ENCODE assay signal across 15 cellular contexts in genomic region chr3:133890972-133891644, GRCh38. TPM values are rescaled to one million over a fixed set of nuclear protein-coding genes. Genes with fewer than 3 reads are reported as not detected.
DNase-seq lines count a peak whose midpoint lies in the region; TF ChIP-seq lines count a peak whose summit lies in the region.
"Had no signal": no experiment of that assay in that cellular context is flagged by ENCODE, and none has a peak within 500 bp of the region (broad histone marks: within the 10 kb centered on the region; RNA-seq: fewer than 3 reads in every experiment).

No MANE protein-coding gene starts in this region.

- no peak overlapping the region for H2AK5ac ChIP-seq in trophoblast cell (ENCODE audit: low read length)

- intact Hi-C loops in left ventricle myocardium inferior (cut with micrococcal nuclease): no loop called here

- H3K4me3 ChIP-seq in right atrium auricular region (no peak overlapping the region), left ventricle myocardium inferior (no peak overlapping the region), trophoblast cell (ENCODE audit: low read depth, low read length) (peak overlapping the region; percentile 28)
- H3K4me3 ChIP-seq: BLaER1 treated with 17β-estradiol and CSF1 and Interleukin-3, amounts not matched to agents 10 nM and 100 nM; SK-N-MC had no signal

- no peak overlapping the region for H3K4me2 ChIP-seq in trophoblast cell (ENCODE audit: low read length)
- H3K4me2 ChIP-seq: BLaER1 treated with 17β-estradiol and CSF1 and Interleukin-3, amounts not matched to agents 10 nM and 100 nM; KMS-11 had no signal

- no peak overlapping the region for H4K8ac ChIP-seq in trophoblast cell (ENCODE audit: low read depth, low read length)

- H3K36me3 ChIP-seq in right atrium auricular region: no peaks in the 10 kb centered on the region
- no peaks in the 10 kb centered on the region for H3K36me3 ChIP-seq in left ventricle myocardium inferior
- no peaks in the 10 kb centered on the region for H3K36me3 ChIP-seq in trophoblast cell (ENCODE audit: control insufficient read depth in 1 of 2, insufficient read depth in 2 of 2, low read length in 2 of 2)
- H3K36me3 ChIP-seq: BLaER1 treated with 17β-estradiol and CSF1 and Interleukin-3, amounts not matched to agents 10 nM and 100 nM had no signal

- no peak overlapping the region for H4K12ac ChIP-seq in trophoblast cell (ENCODE audit: low read depth, low read length)

- H3K23ac ChIP-seq in trophoblast cell (ENCODE audit: low read length): no peak overlapping the region

- H3K79me1 ChIP-seq in trophoblast cell (ENCODE audit: low read length): no peaks in the 10 kb centered on the region

- H3K4me1 ChIP-seq in right atrium auricular region: peaks cover 0 to 52% of the 10 kb centered on the region in 2 donors
- peaks cover 58% of the 10 kb centered on the region for H3K4me1 ChIP-seq in left ventricle myocardium inferior
- peaks cover 8 to 13% of the 10 kb centered on the region in 2 experiments for H3K4me1 ChIP-seq in trophoblast cell (ENCODE audit: control insufficient read depth in 1 of 2, insufficient read depth in 2 of 2, low read length in 2 of 2)

- no peak overlapping the region for H2BK120ac ChIP-seq in trophoblast cell (ENCODE audit: insufficient read depth, low read length, poor library complexity)

- DNase-seq in right atrium auricular region (ENCODE audit: low spot score): peak; percentile 34
- no peak for DNase-seq in left ventricle myocardium inferior
- peak; percentile 2 for DNase-seq in iPS-NIHi7 (ENCODE audit: extremely low spot score)
- no peak for DNase-seq in trophoblast cell
- no peak for DNase-seq in occipital lobe (lab: John Stamatoyannopoulos, UW)
- DNase-seq in HPDE6-E6E7 (ENCODE audit: extremely low spot score): no peak
- DNase-seq in DMS 273 (lab: John Stamatoyannopoulos, UW; ENCODE audit: unreplicated experiment): no peak
- DNase-seq: Calu3; CD8-positive, alpha-beta T cell; HFFc6; NCI-H1417 treated with DMSO at 0.1 percent for 48 hours; NCI-H187 treated with DMSO at 0.1 percent for 48 hours had no signal

- no CpG with 5 or more reads among the region's 5 CpGs for WGBS in trophoblast cell (ENCODE audit: extremely low coverage, insufficient coverage, insufficient read length)

- H3K27me3 ChIP-seq in right atrium auricular region (no peaks in the 10 kb centered on the region), left ventricle myocardium inferior (ENCODE audit: low read depth) (peaks cover 17% of the 10 kb centered on the region), trophoblast cell (ENCODE audit: insufficient read depth, low read length) (peaks cover 16% of the 10 kb centered on the region)

- H4K91ac ChIP-seq in trophoblast cell (ENCODE audit: low read depth, low read length): no peak overlapping the region

- no peaks in the 10 kb centered on the region for H3K79me2 ChIP-seq in trophoblast cell (ENCODE audit: control insufficient read depth, insufficient read depth, low read length, poor library complexity)

- H3K18ac ChIP-seq in trophoblast cell (ENCODE audit: low read length): no peak overlapping the region

- H2AFZ ChIP-seq in trophoblast cell (ENCODE audit: insufficient read depth, low read length, poor library complexity): no peak overlapping the region

- H3K4ac ChIP-seq in trophoblast cell (ENCODE audit: low read depth, low read length): no peak overlapping the region

- no peak for TF ChIP-seq CTCF in right atrium auricular region (IDR thresholded peaks at IDR 0.05)
- no peak for TF ChIP-seq CTCF in left ventricle myocardium inferior (IDR thresholded peaks at IDR 0.05; ENCODE audit: borderline replicate concordance)

- H3K27ac ChIP-seq in right atrium auricular region (no peak overlapping the region), left ventricle myocardium inferior (replicated peaks) (no peak overlapping the region), trophoblast cell (ENCODE audit: low read depth, low read length) (no peak overlapping the region)
- H3K27ac ChIP-seq: BLaER1 treated with 17β-estradiol and CSF1 and Interleukin-3, amounts not matched to agents 10 nM and 100 nM; KMS-11; SK-N-MC had no signal

- H2BK5ac ChIP-seq in trophoblast cell (ENCODE audit: low read depth, low read length, poor library complexity): no peak overlapping the region

- H3K14ac ChIP-seq in trophoblast cell (ENCODE audit: low read length): no peak overlapping the region

- H3K9ac ChIP-seq in trophoblast cell (ENCODE audit: low read length): no peak overlapping the region
- H3K9ac ChIP-seq: BLaER1 treated with 17β-estradiol and CSF1 and Interleukin-3, amounts not matched to agents 10 nM and 100 nM; KMS-11 had no signal

- H3K9me3 ChIP-seq in right atrium auricular region: no peaks in the 10 kb centered on the region
- H3K9me3 ChIP-seq in left ventricle myocardium inferior (replicated peaks): no peaks in the 10 kb centered on the region
- H3K9me3 ChIP-seq in trophoblast cell (ENCODE audit: insufficient read depth, low read depth, low read length): peaks cover 4% of the 10 kb centered on the region
- H3K9me3 ChIP-seq: BLaER1 treated with 17β-estradiol and CSF1 and Interleukin-3, amounts not matched to agents 10 nM and 100 nM had no signal

- no peak overlapping the region for H2BK12ac ChIP-seq in trophoblast cell (ENCODE audit: low read length)

RNA-seq across cellular contexts. Expression of gene RAB6B, which starts 4.6 kb away (rescaled TPM):
- 10 to 100 TPM in 1 of 2 donors, 1 to 10 TPM in 1; 9.5 to 11.5 TPM for total RNA-seq in right atrium auricular region
- 59.1 TPM for total RNA-seq in left ventricle myocardium inferior
- polyA plus RNA-seq in trophoblast cell (2013): 2.1 and 2.2 TPM in 2 replicates
- 52.6 TPM for total RNA-seq in occipital lobe

Comparison
In these comparisons a context has a peak if more than half of its experiments do, and no peak if none do; other contexts are left out.
1. DNase-seq: peak in right atrium auricular region (single experiment) and iPS-NIHi7 (single experiment); none in left ventricle myocardium inferior (single experiment), trophoblast cell (0 of 2), occipital lobe (single experiment), HPDE6-E6E7 (single experiment) and DMS 273 (single experiment).